Comparison of ENCODE assay signal across 36 cellular contexts in genomic region chr6:70172252-70172651, GRCh38.
"Had no signal": no experiment of that assay in that cellular context is flagged by ENCODE, and none has a peak within 500 bp of the region (broad histone marks: within the 10 kb centered on the region; RNA-seq: fewer than 3 reads in every experiment).

No MANE protein-coding gene starts in this region.

- ATAC-seq: activated naive CD4-positive, alpha-beta T cell treated with anti-CD3 and anti-CD28 coated beads, Interleukin-2, amount 50 U/mL, for 72 hours; activated T-cell treated with anti-CD3 and anti-CD28 coated beads, Interleukin-2, amount 50 U/mL, for 4 hours; PC-3 had no signal

- H3K27me3 ChIP-seq: adrenal gland, SJCRH30 had no signal

- H3K36me3 ChIP-seq: adrenal gland, MG63, SJCRH30 had no signal

- H3K4me3 ChIP-seq: adrenal gland, MG63, SJCRH30, SK-N-MC had no signal

- H3K36me3 Mint-ChIP-seq: activated CD4-positive, alpha-beta memory T cell treated with anti-CD3 and anti-CD28 coated beads for 36 hours; activated naive CD4-positive, alpha-beta T cell treated with anti-CD3 and anti-CD28 coated beads, Interleukin-2, amount 50 U/mL, for 72 hours; brain had no signal

- H3K4me1 Mint-ChIP-seq: activated B cell treated with CpG ODN at 0.5 μM for 24 hours, brain had no signal

- H3K27me3 Mint-ChIP-seq: activated B cell treated with CpG ODN at 0.5 μM for 24 hours, brain had no signal

- DNase-seq: activated B cell treated with CpG ODN at 0.5 μM for 24 hours; activated CD4-positive, alpha-beta memory T cell treated with anti-CD3 and anti-CD28 coated beads for 36 hours; activated CD4-positive, alpha-beta T cell treated with anti-CD3 and anti-CD28 coated beads for 4 hours; activated CD4-positive, alpha-beta T cell treated with anti-CD3 and anti-CD28 coated beads, Interleukin-2, amount 50 U/mL, for 1 hour; activated CD4-positive, CD25-positive, alpha-beta regulatory T cell treated with anti-CD3 and anti-CD28 coated beads, Interleukin-2, amount 50 U/mL, for 72 hours; activated CD8-positive, alpha-beta memory T cell treated with anti-CD3 and anti-CD28 coated beads, Interleukin-2, amount 50 U/mL, for 4 hours; activated gamma-delta T cell treated with Interleukin-2 at 50 U/mL for 16 hours; activated naive CD4-positive, alpha-beta T cell treated with anti-CD3 and anti-CD28 coated beads for 36 hours; activated T-cell treated with anti-CD3 and anti-CD28 coated beads for 4 hours; activated T-cell treated with anti-CD3 and anti-CD28 coated beads, Interleukin-2, amount 50 U/mL, for 4 hours; adrenal gland; central memory CD4-positive, alpha-beta T cell; Karpas-422; KBM-7; MG63; NCI-H1048; NCI-H1105 treated with DMSO at 0.1 percent for 48 hours; NCI-H1436; NCI-H1694; NCI-H2029; NCI-H510A; NCI-H526; NCI-H748 treated with DMSO at 0.1 percent for 48 hours; NK-92 treated with Interleukin-12 subunit alpha and Interleukin-12 subunit beta, amount 100 ng/mL, for 24 hours; PC-3; Right ventricle myocardium superior; SJCRH30; T1000 had no signal

- H3K9me3 ChIP-seq: adrenal gland, MG63, SJCRH30 had no signal

- FAIRE-seq: astrocyte, RCC 7860, TTC549 had no signal

- H3K27ac Mint-ChIP-seq: activated B cell treated with CpG ODN at 0.5 μM for 24 hours; activated CD4-positive, alpha-beta memory T cell treated with anti-CD3 and anti-CD28 coated beads for 36 hours; activated naive CD4-positive, alpha-beta T cell treated with anti-CD3 and anti-CD28 coated beads for 36 hours; activated naive CD4-positive, alpha-beta T cell treated with anti-CD3 and anti-CD28 coated beads, Interleukin-2, amount 50 U/mL, for 72 hours; activated T-helper 1 cell treated with anti-CD3 and anti-CD28 coated beads, Interleukin-12 subunit alpha, Interleukin-12 subunit beta, Interleukin-2, Interleukin-4 antibody, amounts not matched to agents 30 ng/mL and 10 ng/mL and 1 ng/mL, durations not matched to agents 14 hours and 24 hours and 36 hours; brain had no signal

- H3K4me3 Mint-ChIP-seq: activated B cell treated with CpG ODN at 0.5 μM for 24 hours; activated CD4-positive, alpha-beta memory T cell treated with anti-CD3 and anti-CD28 coated beads for 36 hours; activated naive CD4-positive, alpha-beta T cell treated with anti-CD3 and anti-CD28 coated beads for 36 hours; activated T-cell treated with anti-CD3 and anti-CD28 coated beads, Interleukin-2, amount 50 U/mL, for 4 hours; activated T-helper 1 cell treated with anti-CD3 and anti-CD28 coated beads, Interleukin-12 subunit alpha, Interleukin-12 subunit beta, Interleukin-2, Interleukin-4 antibody, amounts not matched to agents 30 ng/mL and 10 ng/mL and 1 ng/mL, durations not matched to agents 14 hours and 24 hours and 36 hours; brain had no signal

- H3K9me3 Mint-ChIP-seq: activated B cell treated with CpG ODN at 0.5 μM for 24 hours; activated CD4-positive, alpha-beta memory T cell treated with anti-CD3 and anti-CD28 coated beads for 36 hours; activated naive CD4-positive, alpha-beta T cell treated with anti-CD3 and anti-CD28 coated beads for 36 hours; activated naive CD4-positive, alpha-beta T cell treated with anti-CD3 and anti-CD28 coated beads, Interleukin-2, amount 50 U/mL, for 72 hours; activated T-cell treated with anti-CD3 and anti-CD28 coated beads, Interleukin-2, amount 50 U/mL, for 4 hours; activated T-helper 1 cell treated with anti-CD3 and anti-CD28 coated beads, Interleukin-12 subunit alpha, Interleukin-12 subunit beta, Interleukin-2, Interleukin-4 antibody, amounts not matched to agents 30 ng/mL and 10 ng/mL and 1 ng/mL, durations not matched to agents 14 hours and 24 hours and 36 hours; brain had no signal

- H3K4me1 ChIP-seq: adrenal gland, SJCRH30 had no signal

- H3K27ac ChIP-seq: adrenal gland, RWPE1, SJCRH30, SK-N-MC had no signal
